ENCODE assay signal across 9 cellular contexts in genomic region chr1:39692152-39693064, GRCh38. TPM values are rescaled to one million over a fixed set of nuclear protein-coding genes. Genes with fewer than 3 reads are reported as not detected.
DNase-seq lines count a peak whose midpoint lies in the region; ATAC-seq and TF ChIP-seq lines count a peak whose summit lies in the region.
"Had no signal": no experiment of that assay in that cellular context is flagged by ENCODE, and none has a peak within 500 bp of the region (broad histone marks: within the 10 kb centered on the region; RNA-seq: fewer than 3 reads in every experiment).

No MANE protein-coding gene starts in this region.

- no peaks in the 10 kb centered on the region for H4K20me1 ChIP-seq in GM23248 (ENCODE audit: insufficient read depth)

- H3K36me3 ChIP-seq in GM23248 (ENCODE audit: low read depth) (no peaks in the 10 kb centered on the region), RWPE2 (ENCODE audit: low read depth) (no peaks in the 10 kb centered on the region), gastroesophageal sphincter (no peaks in the 10 kb centered on the region)
- H3K36me3 ChIP-seq: SJSA1 had no signal

- H3K27me3 ChIP-seq in GM23248 (replicated peaks; ENCODE audit: insufficient read depth) (peaks cover 87% of the 10 kb centered on the region), RWPE2 (ENCODE audit: insufficient read depth, poor library complexity, severe bottlenecking) (peaks cover 23% of the 10 kb centered on the region), gastroesophageal sphincter (peaks cover 82% of the 10 kb centered on the region)

- H3K9me3 ChIP-seq in GM23248 (ENCODE audit: low read depth) (no peaks in the 10 kb centered on the region), RWPE2 (ENCODE audit: severe bottlenecking) (no peaks in the 10 kb centered on the region), gastroesophageal sphincter (no peaks in the 10 kb centered on the region)
- H3K9me3 ChIP-seq: SJSA1 had no signal

- no peaks in the 10 kb centered on the region for H3K9me2 ChIP-seq in GM23248 (ENCODE audit: insufficient read depth)

- H2AFZ ChIP-seq in GM23248, result no peak overlapping the region

- H3K27ac ChIP-seq in GM23248 (no peak overlapping the region), RWPE2 (ENCODE audit: poor library complexity, severe bottlenecking) (no peak overlapping the region), gastroesophageal sphincter (no peak overlapping the region)
- H3K27ac ChIP-seq: SJSA1 had no signal

- 11 to 13% methylated on average over 39 to 56 of the region's 56 CpGs for WGBS in GM23248 (ENCODE audit: low coverage in 1 of 2, low lambda C conversion rate in 2 of 2, missing lambda C conversion rate in 2 of 2), 2 experiments
- 12 to 21% methylated on average over 13 to 16 of the region's 56 CpGs for WGBS in gastroesophageal sphincter (ENCODE audit: low coverage in 1 of 2), 2 donors

- H3K4me1 ChIP-seq in GM23248 (ENCODE audit: insufficient read depth) (no peaks in the 10 kb centered on the region), RWPE2 (ENCODE audit: insufficient read depth, poor library complexity, severe bottlenecking) (peaks cover 13% of the 10 kb centered on the region), gastroesophageal sphincter (peaks cover 0 to 20% (median 19%) of the 10 kb centered on the region in 3 donors)

- H3K4me2 ChIP-seq in GM23248 (ENCODE audit: unreplicated experiment), result no peak overlapping the region

- no peaks in the 10 kb centered on the region for H3K79me2 ChIP-seq in GM23248 (ENCODE audit: insufficient read depth)

- H3K9ac ChIP-seq in GM23248, result no peak overlapping the region

- no peak for TF ChIP-seq EP300 in gastroesophageal sphincter (IDR thresholded peaks at IDR 0.05)

- ATAC-seq in RWPE2 (ENCODE audit: low read depth) (peak; percentile 7; the same call in 1 of the 3 replicates), gastroesophageal sphincter (peak; percentile 28), HG03039 (IDR thresholded peaks at IDR 0.05; ENCODE audit: unreplicated experiment) (no peak)

- DNase-seq in GM23248, result peak; percentile 26
- DNase-seq in RWPE2 (ENCODE audit: low spot score), result no peak
- no peak for DNase-seq in retinal pigment epithelial cell (ENCODE audit: low read depth)
- DNase-seq in activated CD4-positive, CD25-positive, alpha-beta regulatory T cell treated with anti-CD3 and anti-CD28 coated beads, Interleukin-2, amount 50 U/mL, for 72 hours, result no peak
- DNase-seq in NCI-H1092 treated with DMSO at 0.1 percent for 48 hours (lab: John Stamatoyannopoulos, UW), result no peak
- DNase-seq in DMS114 treated with DMSO at 0.1 percent for 48 hours (lab: John Stamatoyannopoulos, UW; ENCODE audit: unreplicated experiment), result no peak

- H3F3A ChIP-seq in GM23248 (ENCODE audit: insufficient read depth), result no peaks in the 10 kb centered on the region

- no peak for TF ChIP-seq POLR2A in gastroesophageal sphincter (IDR thresholded peaks at IDR 0.05)

- TF ChIP-seq CTCF in RWPE2 (IDR thresholded peaks at IDR 0.05; ENCODE audit: poor library complexity, severe bottlenecking) (no peak), gastroesophageal sphincter (IDR thresholded peaks at IDR 0.05) (no peak), retinal pigment epithelial cell (conservative IDR thresholded peaks at IDR 0.05; ENCODE audit: low read depth, low read length) (no peak)

- in situ Hi-C loops in GM23248 (cut with MboI), result no loop called here

- H3K4me3 ChIP-seq in GM23248 (no peak overlapping the region), RWPE2 (ENCODE audit: severe bottlenecking) (peak overlapping the region; percentile 43), gastroesophageal sphincter (peak overlapping the region in 1 of 2 donors; percentile 49), retinal pigment epithelial cell (ENCODE audit: low read length) (peak overlapping the region; percentile 30)

RNA-seq across cellular contexts. Expression of gene HPCAL4, which starts 1.2 kb away (rescaled TPM):
- not detected in 2 replicates for total RNA-seq in GM23248 (2014; rRNA removed; shearing (Covaris generic))
- not detected in 2 replicates for polyA plus RNA-seq in GM23248 (2016; fragmentation: Nextera tagmentation; extraction: Ambion mirVana)
- 1 to 10 TPM in 1 of 4 donors, under 1 TPM in 1, not detected in 2; 0.17 to 1.8 TPM for total RNA-seq in gastroesophageal sphincter

RNA-seq across cellular contexts. Expression of gene NT5C1A, which starts 20.5 kb away (rescaled TPM):
- total RNA-seq in GM23248 (2014; rRNA removed; shearing (Covaris generic)), result not detected in 2 replicates
- polyA plus RNA-seq in GM23248 (2016; fragmentation: Nextera tagmentation; extraction: Ambion mirVana), result not detected in 2 replicates
- 1 to 10 TPM in 1 of 4 donors, not detected in 3; 1.1 TPM for total RNA-seq in gastroesophageal sphincter
- total RNA-seq: SJSA1 had no signal

RNA-seq across cellular contexts. Expression of gene PPIE, which starts 46.3 kb away (rescaled TPM):
- 19.9 and 35.3 TPM in 2 replicates for total RNA-seq in GM23248 (2014; rRNA removed; shearing (Covaris generic))
- polyA plus RNA-seq in GM23248 (2016; fragmentation: Nextera tagmentation; extraction: Ambion mirVana), result 63.4 and 68.0 TPM in 2 replicates
- 10 to 100 TPM; 38.5 to 45.1 (median 42.0) TPM for total RNA-seq in gastroesophageal sphincter

RNA-seq across cellular contexts. Expression of gene HEYL, which starts 53.0 kb away (rescaled TPM):
- total RNA-seq in GM23248 (2014; rRNA removed; shearing (Covaris generic)), result not detected in 2 replicates
- not detected in 2 replicates for polyA plus RNA-seq in GM23248 (2016; fragmentation: Nextera tagmentation; extraction: Ambion mirVana)
- 1 to 10 TPM; 3.0 to 8.4 (median 6.0) TPM for total RNA-seq in gastroesophageal sphincter
